In genomic region chr2:219094171-219094570, GRCh38 we compare ENCODE assay signal across 33 cellular contexts. TPM values are rescaled to one million over a fixed set of nuclear protein-coding genes. Genes with fewer than 3 reads are reported as not detected.
"Had no signal": no experiment of that assay in that cellular context is flagged by ENCODE, and none has a peak within 500 bp of the region (broad histone marks: within the 10 kb centered on the region; RNA-seq: fewer than 3 reads in every experiment).

No MANE protein-coding gene starts in this region.

- H3K27ac ChIP-seq: heart left ventricle, left lung, pancreas, psoas muscle, right atrium auricular region, right lobe of liver, stomach, suprapubic skin, thoracic aorta, tibial artery, upper lobe of right lung had no signal

- H3K4me2 ChIP-seq: smooth muscle cell had no signal

- DNase-seq: heart left ventricle; hypothalamus; immature natural killer cell; kidney; left colon; left lung; mesendoderm; naive B cell; nucleus accumbens; pancreas; posterior cingulate gyrus; psoas muscle; right lobe of liver; stimulated activated CD4-positive, alpha-beta T cell treated with anti-CD3 and anti-CD28 coated beads, Interleukin-1b, Interleukin-23, amount 100 ng/mL, for 48 hours; stimulated activated CD4-positive, alpha-beta T cell treated with anti-CD3 and anti-CD28 coated beads, Interleukin-2, amount 100 ng/mL, for 48 hours; stimulated activated CD4-positive, alpha-beta T cell treated with anti-CD3 and anti-CD28 coated beads, Interleukin-4, amount 100 ng/mL, for 4 hours; stimulated activated CD8-positive, alpha-beta memory T cell treated with anti-CD3 and anti-CD28 coated beads, Interleukin-4, amount 100 ng/mL, for 48 hours; stimulated activated naive B cell treated with anti-CD40 and anti-IgM and Interleukin-4, amounts not matched to agents 10 μg/mL and 1 μg/mL and 100 μg/mL, for 72 hours; stimulated activated naive CD8-positive, alpha-beta T cell treated with anti-CD3 and anti-CD28 coated beads, Interleukin-15, Interleukin-2, amounts not matched to agents 100 U/mL and 50 U/mL, for 24 hours; stomach; tibial artery; trophoblast cell; upper lobe of right lung had no signal

- H3K9me3 ChIP-seq: heart left ventricle, left lung, pancreas, psoas muscle, right atrium auricular region, right lobe of liver, stomach, suprapubic skin, thoracic aorta, tibial artery, upper lobe of right lung had no signal

- H3K27me3 ChIP-seq: heart left ventricle, left lung, pancreas, right atrium auricular region, right lobe of liver, stomach, suprapubic skin, tibial artery, upper lobe of right lung had no signal

- H3K4me1 ChIP-seq: pancreas, psoas muscle, right lobe of liver, suprapubic skin, tibial artery, upper lobe of right lung had no signal

- H3K4me3 ChIP-seq: heart left ventricle, left lung, lung, pancreas, psoas muscle, right atrium auricular region, right lobe of liver, smooth muscle cell, stomach, suprapubic skin, thoracic aorta, tibial artery, upper lobe of right lung had no signal

- H3K36me3 ChIP-seq: heart left ventricle, left lung, pancreas, right atrium auricular region, right lobe of liver, suprapubic skin, upper lobe of right lung had no signal

RNA-seq across cellular contexts. Expression of gene IHH, which starts 33.5 kb away (rescaled TPM):
- total RNA-seq: heart left ventricle, psoas muscle, right atrium auricular region, skeletal muscle tissue had no signal

RNA-seq across cellular contexts. Expression of gene CFAP65, which starts 52.9 kb away (rescaled TPM):
- total RNA-seq: liver; mesothelial cell of epicardium; natural killer cell treated with Interleukin-12 subunit alpha and Interleukin-12 subunit beta and Interleukin-15 and Interleukin-18, amount 100 ng/mL, for 72 hours; osteoblast; psoas muscle; right atrium auricular region; right lobe of liver; skeletal muscle tissue; smooth muscle cell; suprapubic skin; thoracic aorta; upper lobe of right lung had no signal
